In the genomic region with DNA sequence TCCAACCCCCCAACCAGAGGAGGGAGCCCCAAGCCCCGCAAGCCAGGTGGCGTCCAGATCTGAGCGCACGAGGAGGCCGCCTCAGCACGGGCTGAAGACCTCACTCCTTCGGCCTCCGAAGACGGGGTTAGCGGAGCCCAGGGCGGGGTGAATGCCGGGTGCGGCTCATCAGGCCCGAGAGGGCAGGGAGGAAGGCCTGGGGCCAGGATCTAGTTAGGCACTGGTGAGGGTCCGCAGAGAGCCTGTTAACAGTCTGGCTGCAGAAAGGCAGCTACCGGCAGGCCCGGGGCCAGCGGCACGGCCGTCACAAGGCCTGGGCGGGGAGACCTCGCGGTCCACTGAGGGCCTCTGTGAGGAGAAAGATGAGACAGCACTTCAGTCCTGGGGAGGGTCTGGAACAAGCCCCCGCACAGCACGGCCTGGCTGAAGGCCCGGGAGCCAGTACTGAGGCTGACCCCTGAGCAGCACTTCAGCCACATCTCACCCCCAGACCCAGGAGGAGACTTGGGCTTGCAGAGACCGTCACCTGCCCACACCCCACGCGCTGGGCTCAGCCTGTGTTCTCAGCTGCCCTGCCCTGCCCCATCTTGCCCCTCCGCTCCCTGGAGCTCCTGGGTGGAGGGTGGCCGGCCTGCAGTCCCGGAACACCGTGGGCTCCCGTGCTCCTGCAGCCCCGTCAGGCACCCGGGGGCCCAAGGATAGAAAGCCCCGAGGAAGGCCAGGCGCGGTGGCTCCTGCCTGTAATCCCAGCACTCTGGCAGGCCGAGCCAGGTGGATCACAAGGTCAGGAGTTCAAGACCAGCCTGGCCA, we compare ENCODE assay signal across 1 cellular context.
TF ChIP-seq lines count a peak whose summit lies in the region.

No MANE protein-coding gene starts in this region.

TF ChIP-seq in liver, 16 proteins besides CTCF, POLR2A, EP300 and RAD21 (continued from another document):
- TF ChIP-seq, protein P1, sequence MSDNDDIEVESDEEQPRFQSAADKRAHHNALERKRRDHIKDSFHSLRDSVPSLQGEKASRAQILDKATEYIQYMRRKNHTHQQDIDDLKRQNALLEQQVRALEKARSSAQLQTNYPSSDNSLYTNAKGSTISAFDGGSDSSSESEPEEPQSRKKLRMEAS (IDR thresholded peaks at IDR 0.05) = no peak
- TF ChIP-seq, protein P2, sequence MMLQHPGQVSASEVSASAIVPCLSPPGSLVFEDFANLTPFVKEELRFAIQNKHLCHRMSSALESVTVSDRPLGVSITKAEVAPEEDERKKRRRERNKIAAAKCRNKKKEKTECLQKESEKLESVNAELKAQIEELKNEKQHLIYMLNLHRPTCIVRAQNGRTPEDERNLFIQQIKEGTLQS (IDR thresholded peaks at IDR 0.05) = no peak
- TF ChIP-seq FOXA1 (IDR thresholded peaks at IDR 0.05) (no peak), JUND (IDR thresholded peaks at IDR 0.05) (no peak)
